ENCODE assay signal across 7 cellular contexts in the genomic region with DNA sequence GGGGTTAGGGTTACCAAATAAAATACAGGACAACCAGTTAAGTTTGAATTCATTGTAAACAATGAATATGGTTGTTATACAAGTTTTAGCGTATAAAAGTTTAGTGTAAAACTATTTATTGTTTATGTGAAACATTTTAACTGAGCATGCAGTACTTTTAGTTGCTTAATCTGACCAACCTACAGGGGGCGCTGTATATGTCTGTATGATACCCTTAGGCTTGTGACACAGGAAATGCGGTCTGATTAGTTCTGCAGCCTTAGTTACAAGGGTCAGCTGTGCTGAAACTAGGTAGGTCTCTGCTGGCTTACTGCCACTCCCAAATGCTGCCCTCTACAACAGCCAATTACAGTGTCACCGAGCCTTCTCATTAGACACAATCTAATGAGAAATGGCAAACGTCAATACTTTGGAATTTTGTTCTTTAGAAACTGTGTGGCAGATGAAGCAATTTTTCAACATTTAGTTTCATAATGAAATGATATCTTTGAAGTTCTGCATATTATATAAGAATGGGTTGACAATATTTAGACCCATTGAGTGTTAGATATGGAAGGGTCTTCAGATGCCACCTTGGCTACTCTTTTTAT. TPM values are rescaled to one million over a fixed set of nuclear protein-coding genes. Genes with fewer than 3 reads are reported as not detected.
DNase-seq lines count a peak whose midpoint lies in the region; ATAC-seq and TF ChIP-seq lines count a peak whose summit lies in the region.

No MANE protein-coding gene starts in this region.

- H3K4me3 ChIP-seq in GM12864 (ENCODE audit: low read depth, low read length) (no peak overlapping the region), Peyer's patch (no peak overlapping the region)

- no peaks in the 10 kb centered on the region for H3K9me3 ChIP-seq in Peyer's patch

- peak; percentile 61 for DNase-seq in GM12864 (ENCODE audit: low read depth)
- peak in 2 of 3 donors; percentile 32 to 47 for DNase-seq in Peyer's patch
- DNase-seq in iPS DF 4.7 (ENCODE audit: extremely low read depth, low spot score): peak; percentile 79
- DNase-seq in effector CD4-positive, alpha-beta T cell: no peak
- DNase-seq in midbrain (lab: John Stamatoyannopoulos, UW): no peak

- peak; percentile 73 for TF ChIP-seq CTCF in GM12864 (IDR thresholded peaks at IDR 0.05; ENCODE audit: low read depth, low read length, missing control alignments)
- peak in 5 of 6 experiments; percentile 16 to 38 (median 22) for TF ChIP-seq CTCF in Peyer's patch (IDR thresholded peaks at IDR 0.05)

- no peak for TF ChIP-seq POLR2A in Peyer's patch (IDR thresholded peaks at IDR 0.05)

- H3K4me1 ChIP-seq in Peyer's patch: no peaks in the 10 kb centered on the region

- H3K36me3 ChIP-seq in Peyer's patch: no peaks in the 10 kb centered on the region

- ATAC-seq in GM19438 (IDR thresholded peaks at IDR 0.05; ENCODE audit: low read depth, unreplicated experiment) (peak; percentile 99), HG03196 (IDR thresholded peaks at IDR 0.05; ENCODE audit: unreplicated experiment) (peak; percentile 98)

- no peak overlapping the region for H3K27ac ChIP-seq in Peyer's patch

- H3K27me3 ChIP-seq in Peyer's patch: no peaks in the 10 kb centered on the region

RNA-seq across cellular contexts. Expression of a gene that starts 56.2 kb away (rescaled TPM):
- 10 to 100 TPM in 1 of 4 donors, not detected in 3; 17.3 TPM for total RNA-seq in Peyer's patch

Comparison
In these comparisons a context has a peak if more than half of its experiments do, and no peak if none do; other contexts are left out.
1. DNase-seq: peak in GM12864 (single experiment), Peyer's patch (2 of 3) and iPS DF 4.7 (single experiment); none in effector CD4-positive, alpha-beta T cell (single experiment) and midbrain (single experiment).